1 cellular context compared by ENCODE assay signal in the genomic region with DNA sequence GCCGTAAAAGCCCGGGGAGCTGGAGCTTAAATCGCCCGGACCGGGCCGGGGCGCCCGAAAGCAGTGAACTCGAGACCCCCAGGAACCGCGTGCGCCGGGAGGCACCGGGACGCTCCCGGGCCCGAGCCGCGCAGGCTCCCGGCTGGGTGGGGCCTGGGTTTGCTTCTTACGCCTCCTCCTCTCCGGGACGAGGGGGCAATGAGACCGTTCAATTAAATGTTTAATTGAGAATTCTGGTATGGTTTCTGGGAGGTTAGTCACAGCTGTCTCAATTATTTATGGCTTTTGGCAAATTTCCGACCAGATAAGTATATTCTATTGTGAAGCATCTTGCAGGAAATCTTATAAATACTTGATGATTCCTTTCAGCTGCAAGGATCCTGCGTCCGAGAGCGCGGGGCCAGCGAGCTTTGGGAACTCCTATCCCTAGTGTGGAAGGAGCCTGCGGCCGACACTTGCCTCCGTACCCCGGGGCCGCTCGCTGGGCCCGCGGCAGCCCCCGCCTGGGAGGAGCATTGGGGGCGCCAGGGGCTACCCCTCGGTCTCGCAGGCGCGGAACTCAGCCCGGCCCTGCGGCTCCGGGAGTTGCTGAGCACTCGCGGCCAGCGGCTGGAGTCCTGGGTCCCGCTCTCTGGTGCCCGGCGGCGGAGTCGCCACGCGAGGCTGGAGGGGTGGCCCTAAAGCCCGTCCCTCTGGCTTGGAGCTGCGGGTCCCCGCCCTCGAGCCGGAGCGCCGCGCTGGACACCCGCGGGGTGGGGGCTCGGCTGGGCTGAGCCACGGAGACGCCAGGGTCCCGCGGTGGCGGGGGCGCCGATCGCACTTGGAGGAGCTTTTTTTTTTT.
TF ChIP-seq lines count a peak whose summit lies in the region.

No MANE protein-coding gene starts in this region.

TF ChIP-seq in liver, 16 proteins besides CTCF, POLR2A, EP300 and RAD21 (continued from another document):
- TF ChIP-seq ZBTB33 (IDR thresholded peaks at IDR 0.05) = no peak
- no peak for TF ChIP-seq SP1 (IDR thresholded peaks at IDR 0.05)
TF ChIP-seq in liver: peak in this region for 0.
